14 cellular contexts compared by ENCODE assay signal in genomic region chr4:185817403-185817818, GRCh38. TPM values are rescaled to one million over a fixed set of nuclear protein-coding genes. Genes with fewer than 3 reads are reported as not detected.
DNase-seq lines count a peak whose midpoint lies in the region; ATAC-seq and TF ChIP-seq lines count a peak whose summit lies in the region.
"Had no signal": no experiment of that assay in that cellular context is flagged by ENCODE, and none has a peak within 500 bp of the region (broad histone marks: within the 10 kb centered on the region; RNA-seq: fewer than 3 reads in every experiment).

No MANE protein-coding gene starts in this region.

- H3K27ac ChIP-seq in breast epithelium (peak overlapping the region; percentile 52 to 75), left lung (peak overlapping the region; percentile 29 to 62), upper lobe of right lung (peak overlapping the region; percentile 0)

- H3K36me3 ChIP-seq in breast epithelium (no peaks in the 10 kb centered on the region), left lung (no peaks in the 10 kb centered on the region), upper lobe of right lung (no peaks in the 10 kb centered on the region)

- H3K27me3 ChIP-seq in breast epithelium (no peaks in the 10 kb centered on the region), left lung (no peaks in the 10 kb centered on the region), upper lobe of right lung (no peaks in the 10 kb centered on the region)

- no peaks in the 10 kb centered on the region for H3K27me3 Mint-ChIP-seq in MCF 10A (ENCODE audit: insufficient read depth, unreplicated experiment)
- no peaks in the 10 kb centered on the region for H3K27me3 Mint-ChIP-seq in brain
- H3K27me3 Mint-ChIP-seq in chondrocyte (ENCODE audit: low read depth): no peaks in the 10 kb centered on the region

- TF ChIP-seq POLR2A in breast epithelium (IDR thresholded peaks at IDR 0.05): no peak

- TF ChIP-seq CTCF in breast epithelium (IDR thresholded peaks at IDR 0.05) (no peak), MCF 10A (IDR thresholded peaks at IDR 0.05; ENCODE audit: unreplicated experiment) (no peak), brain (conservative IDR thresholded peaks at IDR 0.05) (no peak), left lung (IDR thresholded peaks at IDR 0.05) (no peak), upper lobe of right lung (IDR thresholded peaks at IDR 0.05) (no peak), chondrocyte (IDR thresholded peaks at IDR 0.05) (no peak)

- ATAC-seq in left lung: peak; percentile 87
- peak; percentile 83 for ATAC-seq in upper lobe of right lung

- intact Hi-C loops in breast epithelium (cut with DNase I; ENCODE audit: low total_unique reads): loop anchor here (5.0 kb wide), 1 partner anchor 280 kb away; the partner anchor contains the start of gene PDLIM3
- intact Hi-C loops in MCF 10A (cut with micrococcal nuclease): no loop called here
- intact Hi-C loops in left lung (cut with DNase I): no loop called here
- intact Hi-C loops in upper lobe of right lung (cut with DNase I): no loop called here

- H3K4me3 Mint-ChIP-seq in MCF 10A (ENCODE audit: unreplicated experiment): no peak overlapping the region
- H3K4me3 Mint-ChIP-seq in brain: no peak overlapping the region
- H3K4me3 Mint-ChIP-seq in chondrocyte (ENCODE audit: unreplicated experiment): no peak overlapping the region
- H3K4me3 Mint-ChIP-seq: activated B cell treated with CpG ODN at 0.5 μM for 24 hours had no signal

- H3K9me3 ChIP-seq in breast epithelium (no peaks in the 10 kb centered on the region), left lung (no peaks in the 10 kb centered on the region), upper lobe of right lung (no peaks in the 10 kb centered on the region)

- no TSS peak for BruUV-seq in MCF 10A (replicated peaks; lab: Mats Ljungman, UMichigan)

- no peaks in the 10 kb centered on the region for H3K4me1 ChIP-seq in breast epithelium
- H3K4me1 ChIP-seq in left lung: no peaks in the 10 kb centered on the region
- H3K4me1 ChIP-seq in upper lobe of right lung: no peaks in the 10 kb centered on the region

- no peaks in the 10 kb centered on the region for H3K9me3 Mint-ChIP-seq in MCF 10A (ENCODE audit: unreplicated experiment)
- H3K9me3 Mint-ChIP-seq in brain: no peaks in the 10 kb centered on the region
- no peaks in the 10 kb centered on the region for H3K9me3 Mint-ChIP-seq in chondrocyte (ENCODE audit: low read depth)
- H3K9me3 Mint-ChIP-seq: activated B cell treated with CpG ODN at 0.5 μM for 24 hours had no signal

- H3K36me3 Mint-ChIP-seq in MCF 10A (ENCODE audit: insufficient read depth, unreplicated experiment) (no peaks in the 10 kb centered on the region), brain (no peaks in the 10 kb centered on the region), chondrocyte (ENCODE audit: low read depth) (no peaks in the 10 kb centered on the region)

- CTCF ChIA-PET in MCF 10A (lab: Yijun Ruan, JAX): interaction anchor here (0.6 to 0.9 kb wide), 3 partner anchors 144 to 287 kb away, joined by 3 read pairs; no protein-coding TSS in a partner anchor

- POLR2A ChIA-PET in MCF 10A (lab: Yijun Ruan, JAX): interaction anchor here (0.7 kb wide), 1 partner anchor 11 kb away, joined by 3 read pairs; no protein-coding TSS in a partner anchor

- H3K27ac Mint-ChIP-seq in MCF 10A (ENCODE audit: low read depth, unreplicated experiment): no peak overlapping the region
- H3K27ac Mint-ChIP-seq in brain: peak overlapping the region in 3 of 5 experiments; percentile 26 to 66 (median 49)
- no peak overlapping the region for H3K27ac Mint-ChIP-seq in chondrocyte (ENCODE audit: unreplicated experiment)
- H3K27ac Mint-ChIP-seq: activated B cell treated with CpG ODN at 0.5 μM for 24 hours had no signal

- H3K4me3 ChIP-seq in breast epithelium (no peak overlapping the region), left lung (no peak overlapping the region), upper lobe of right lung (no peak overlapping the region)

- no peaks in the 10 kb centered on the region for H3K4me1 Mint-ChIP-seq in MCF 10A (ENCODE audit: insufficient read depth, unreplicated experiment)
- peaks cover 41% of the 10 kb centered on the region for H3K4me1 Mint-ChIP-seq in brain
- peaks cover under 1% of the 10 kb centered on the region for H3K4me1 Mint-ChIP-seq in chondrocyte (ENCODE audit: low read depth)

- DNase-seq in breast epithelium (ENCODE audit: low spot score in 2 of 2) (peak in 1 of 2 donors; percentile 79), MCF 10A (ENCODE audit: unreplicated experiment) (no peak), left lung (peak; percentile 71 to 80), upper lobe of right lung (peak; percentile 85), chondrocyte (ENCODE audit: low spot score) (no peak), AG08396 (ENCODE audit: low spot score) (no peak)
- no peak for DNase-seq in effector CD8-positive, alpha-beta T cell (lab: John Stamatoyannopoulos, UW)
- DNase-seq: activated B cell treated with CpG ODN at 0.5 μM for 24 hours; DND-41; GOT3; stimulated activated CD4-positive, alpha-beta T cell treated with anti-CD3 and anti-CD28 coated beads, Interleukin-15, amount 100 ng/mL, for 24 hours; stimulated activated CD8-positive, alpha-beta memory T cell treated with anti-CD3 and anti-CD28 coated beads, Interleukin-4, amount 100 ng/mL, for 48 hours had no signal

RNA-seq across cellular contexts. Expression of gene SORBS2, which starts 5.4 kb away (rescaled TPM):
- 100 to 1,000 TPM in 2 of 3 donors, 10 to 100 TPM in 1; 21.8 to 132 (median 105) TPM for total RNA-seq in breast epithelium
- total RNA-seq in MCF 10A (2022): 19.3 and 29.1 TPM in 2 replicates
- polyA plus RNA-seq in brain (ENCODE audit: insufficient read depth, low read depth, low replicate concordance): 7.2 TPM
- 10 to 100 TPM; 36.5 to 50.8 TPM for total RNA-seq in left lung
- total RNA-seq in upper lobe of right lung: 44.9 TPM
- total RNA-seq in chondrocyte: 41.8 to 105 TPM (median 104 TPM) in 3 replicates
- total RNA-seq: activated B cell treated with CpG ODN at 0.5 μM for 24 hours had no signal
- polyA plus RNA-seq: AG04450 had no signal

Comparison
In these comparisons a context has a peak if more than half of its experiments do, and no peak if none do; other contexts are left out.
1. DNase-seq: peak in left lung (2 of 2) and upper lobe of right lung (single experiment); none in MCF 10A (single experiment), effector CD8-positive, alpha-beta T cell (single experiment), chondrocyte (single experiment) and AG08396 (single experiment).
2. H3K27ac ChIP-seq: peak in every context shown above with its lines; median percentile 64 in breast epithelium; 46 in left lung; 0 in upper lobe of right lung.
3. H3K27ac Mint-ChIP-seq: peak in brain (3 of 5); none in MCF 10A (single experiment) and chondrocyte (single experiment).